Comparison of ENCODE assay signal across 8 cellular contexts in genomic region chr5:24642022-24642421, GRCh38. TPM values are rescaled to one million over a fixed set of nuclear protein-coding genes. Genes with fewer than 3 reads are reported as not detected.
DNase-seq lines count a peak whose midpoint lies in the region; ATAC-seq and TF ChIP-seq lines count a peak whose summit lies in the region.

No MANE protein-coding gene starts in this region.

- no peaks in the 10 kb centered on the region for H3K9me3 Mint-ChIP-seq in MCF 10A (ENCODE audit: unreplicated experiment)

- H3K4me1 ChIP-seq in breast epithelium (no peaks in the 10 kb centered on the region), endocrine pancreas (ENCODE audit: control insufficient read depth, insufficient read depth, low read length) (peaks cover 37% of the 10 kb centered on the region)

- intact Hi-C loops in MCF 10A (cut with micrococcal nuclease): loop anchor here (1.0 to 2.0 kb wide), 3 partner anchors 197 to 409 kb away; no protein-coding TSS in a partner anchor
- intact Hi-C loops in breast epithelium (cut with DNase I; ENCODE audit: low total_unique reads): no loop called here

- no peaks in the 10 kb centered on the region for H3K36me3 Mint-ChIP-seq in MCF 10A (ENCODE audit: insufficient read depth, unreplicated experiment)

- H3K4me1 Mint-ChIP-seq in MCF 10A (ENCODE audit: insufficient read depth, unreplicated experiment): peaks cover 26% of the 10 kb centered on the region

- H3K9me3 ChIP-seq in breast epithelium (no peaks in the 10 kb centered on the region), endocrine pancreas (ENCODE audit: control insufficient read depth, low read length) (no peaks in the 10 kb centered on the region)

- H3K27me3 ChIP-seq in breast epithelium: peaks cover 0 to 21% of the 10 kb centered on the region in 2 donors
- no peaks in the 10 kb centered on the region for H3K27me3 ChIP-seq in endocrine pancreas (ENCODE audit: control insufficient read depth, insufficient read depth, low read length)

- CTCF ChIA-PET in MCF 10A (lab: Yijun Ruan, JAX): no interaction called here

- POLR2A ChIA-PET in MCF 10A (lab: Yijun Ruan, JAX): no interaction called here

- H3K27ac ChIP-seq in breast epithelium: no peak overlapping the region

- H3K36me3 ChIP-seq in breast epithelium: no peaks in the 10 kb centered on the region
- no peaks in the 10 kb centered on the region for H3K36me3 ChIP-seq in endocrine pancreas (ENCODE audit: control insufficient read depth, insufficient read depth, low read length)

- DNase-seq in MCF 10A (ENCODE audit: unreplicated experiment) (peak; percentile 54), breast epithelium (ENCODE audit: low spot score in 2 of 2) (no peak), NCI-H524 treated with DMSO at 0.1 percent for 48 hours (lab: John Stamatoyannopoulos, UW) (peak; percentile 62), stromal cell of bone marrow (ENCODE audit: low read depth) (peak; percentile 4), HuH-7.5 (ENCODE audit: low spot score) (no peak)

- no peak for TF ChIP-seq POLR2A in breast epithelium (IDR thresholded peaks at IDR 0.05)

- ATAC-seq in GM18498 (IDR thresholded peaks at IDR 0.05; ENCODE audit: unreplicated experiment): no peak
- no peak for ATAC-seq in HG03159 (IDR thresholded peaks at IDR 0.05; ENCODE audit: unreplicated experiment)

- BruUV-seq in MCF 10A (replicated peaks; lab: Mats Ljungman, UMichigan): no TSS peak

- no peak overlapping the region for H3K4me3 Mint-ChIP-seq in MCF 10A (ENCODE audit: unreplicated experiment)

- TF ChIP-seq CTCF in MCF 10A (IDR thresholded peaks at IDR 0.05; ENCODE audit: unreplicated experiment) (peak; percentile 42), breast epithelium (IDR thresholded peaks at IDR 0.05) (peak in 1 of 3 donors; percentile 25)

- H3K4me3 ChIP-seq in breast epithelium (no peak overlapping the region), endocrine pancreas (ENCODE audit: control insufficient read depth, insufficient read depth, low read length) (peak overlapping the region; percentile 94)

- no peak overlapping the region for H3K27ac Mint-ChIP-seq in MCF 10A (ENCODE audit: low read depth, unreplicated experiment)

- H3K9ac ChIP-seq in endocrine pancreas (ENCODE audit: control insufficient read depth, insufficient read depth, low read length): no peak overlapping the region

- no peaks in the 10 kb centered on the region for H3K27me3 Mint-ChIP-seq in MCF 10A (ENCODE audit: insufficient read depth, unreplicated experiment)

RNA-seq across cellular contexts. Expression of gene CDH10, which starts 2.8 kb away (rescaled TPM):
- 0.33 and 0.39 TPM in 2 replicates for total RNA-seq in MCF 10A (2022)
- not detected for total RNA-seq in breast epithelium

Comparison
In these comparisons a context has a peak if more than half of its experiments do, and no peak if none do; other contexts are left out.
1. DNase-seq: peak in MCF 10A (single experiment), NCI-H524 treated with DMSO at 0.1 percent for 48 hours (single experiment) and stromal cell of bone marrow (single experiment); none in breast epithelium (0 of 2) and HuH-7.5 (single experiment).